In the genomic region with DNA sequence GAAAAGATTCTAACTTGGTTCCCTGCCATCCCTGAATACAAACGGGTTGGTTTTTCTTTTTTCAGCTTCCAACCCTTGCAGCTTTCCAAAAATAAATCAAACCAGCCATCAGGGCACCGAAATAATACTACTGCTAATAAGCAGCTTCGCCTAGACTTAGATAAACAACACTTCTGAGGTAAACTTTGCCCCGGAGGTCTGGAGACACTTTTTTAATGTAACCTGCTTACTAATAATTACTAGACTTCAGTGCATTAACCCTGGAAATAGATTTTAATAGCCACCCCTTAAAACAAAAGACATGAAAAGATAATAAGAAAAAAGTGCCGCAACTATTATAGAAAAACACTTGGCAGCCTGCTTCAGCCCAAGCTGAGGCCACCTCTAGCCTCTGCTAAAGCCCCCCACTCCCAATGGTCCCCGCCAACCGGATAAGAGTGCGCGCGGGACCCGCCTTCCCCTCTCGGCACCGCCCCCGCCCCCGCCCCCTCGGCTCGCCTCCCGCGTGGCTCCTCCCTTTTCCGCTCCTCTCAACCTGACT, we compare ENCODE assay signal across 8 cellular contexts. TPM values are rescaled to one million over a fixed set of nuclear protein-coding genes. Genes with fewer than 3 reads are reported as not detected.
DNase-seq lines count a peak whose midpoint lies in the region; ATAC-seq and TF ChIP-seq lines count a peak whose summit lies in the region.

No MANE protein-coding gene starts in this region.

- peaks cover 28% of the 10 kb centered on the region for H3K79me1 ChIP-seq in trophoblast cell (ENCODE audit: low read length)

- H3K27me3 ChIP-seq in DND-41 (ENCODE audit: insufficient read depth, low read length, poor library complexity) (no peaks in the 10 kb centered on the region), PC-9 (ENCODE audit: insufficient read depth, low read depth) (no peaks in the 10 kb centered on the region), trophoblast cell (ENCODE audit: insufficient read depth, low read length) (no peaks in the 10 kb centered on the region), H7 (ENCODE audit: control insufficient read depth, insufficient read depth, low read length) (no peaks in the 10 kb centered on the region)

- peaks cover 27% of the 10 kb centered on the region for H3K79me2 ChIP-seq in DND-41 (ENCODE audit: insufficient read depth, low read length)
- H3K79me2 ChIP-seq in PC-9 (ENCODE audit: low read depth): peaks cover 33% of the 10 kb centered on the region
- H3K79me2 ChIP-seq in trophoblast cell (ENCODE audit: control insufficient read depth, insufficient read depth, low read length, poor library complexity): peaks cover 18% of the 10 kb centered on the region

- no peaks in the 10 kb centered on the region for H3K9me2 ChIP-seq in PC-9 (ENCODE audit: insufficient read depth)

- H2BK5ac ChIP-seq in trophoblast cell (ENCODE audit: low read depth, low read length, poor library complexity): no peak overlapping the region

- H2AFZ ChIP-seq in DND-41 (ENCODE audit: low read depth, low read length) (peak overlapping the region; percentile 79), PC-9 (0 out of 2 replicates have a peak overlapping the region, but pooled peaks have one; percentile 5), trophoblast cell (ENCODE audit: insufficient read depth, low read length, poor library complexity) (no peak overlapping the region)

- no peak overlapping the region for H2AK5ac ChIP-seq in trophoblast cell (ENCODE audit: low read length)

- CTCF ChIA-PET in PC-9 (lab: Charles Lee): interaction anchor here (0.6 to 1.7 kb wide), 6 partner anchors 10 to 157 kb away, joined by 3 to 9 read pairs (median 6); no protein-coding TSS in a partner anchor

- DNase-seq in DND-41 (no peak), PC-9 (no peak), epithelial cell of esophagus (ENCODE audit: low read depth) (no peak), trophoblast cell (peak in 1 of 2 donors; percentile 26), lower leg skin (ENCODE audit: low spot score in 2 of 2) (no peak), H7 (no peak)

- no peak overlapping the region for H3K4ac ChIP-seq in trophoblast cell (ENCODE audit: low read depth, low read length)

- H4K20me1 ChIP-seq in DND-41 (ENCODE audit: insufficient read depth, low read length) (peaks cover 29% of the 10 kb centered on the region), PC-9 (ENCODE audit: insufficient read depth) (no peaks in the 10 kb centered on the region)

- H3K36me3 ChIP-seq in DND-41 (ENCODE audit: insufficient read depth, low read length): peaks cover 42% of the 10 kb centered on the region
- peaks cover 22% of the 10 kb centered on the region for H3K36me3 ChIP-seq in PC-9 (ENCODE audit: low read depth)
- H3K36me3 ChIP-seq in trophoblast cell (ENCODE audit: control insufficient read depth in 1 of 2, insufficient read depth in 2 of 2, low read length in 2 of 2): peaks cover 2 to 11% of the 10 kb centered on the region in 2 experiments
- H3K36me3 ChIP-seq in H7 (replicated peaks; ENCODE audit: control insufficient read depth, insufficient read depth, low read length): peaks cover 7% of the 10 kb centered on the region

- BruUV-seq in PC-9 (replicated peaks; lab: Mats Ljungman, UMichigan): TSS peak; percentile 78

- no CpG with 5 or more reads among the region's 20 CpGs for WGBS in trophoblast cell (ENCODE audit: extremely low coverage, insufficient coverage, insufficient read length)
- WGBS in lower leg skin, 2 donors: 0 to 1% methylated on average over 20 of the region's 20 CpGs

- H3K9me3 ChIP-seq in DND-41 (ENCODE audit: insufficient read depth, low read length, severe bottlenecking) (no peaks in the 10 kb centered on the region), PC-9 (ENCODE audit: insufficient read depth, low read depth) (no peaks in the 10 kb centered on the region), trophoblast cell (ENCODE audit: insufficient read depth, low read depth, low read length) (no peaks in the 10 kb centered on the region)

- H3K23ac ChIP-seq in trophoblast cell (ENCODE audit: low read length): no peak overlapping the region

- H4K12ac ChIP-seq in trophoblast cell (ENCODE audit: low read depth, low read length): no peak overlapping the region

- no peak for TF ChIP-seq POLR2A in lower leg skin (IDR thresholded peaks at IDR 0.05)

- H3K4me2 ChIP-seq in DND-41 (ENCODE audit: insufficient read depth, low read length) (peak overlapping the region; percentile 70), PC-9 (peak overlapping the region; percentile 85), trophoblast cell (ENCODE audit: low read length) (peak overlapping the region; percentile 31)

- peak overlapping the region; percentile 69 for H2BK12ac ChIP-seq in trophoblast cell (ENCODE audit: low read length)

- TF ChIP-seq CTCF in DND-41 (IDR thresholded peaks at IDR 0.05; ENCODE audit: borderline replicate concordance, extremely low read depth, low read length, poor library complexity, severe bottlenecking) (no peak), PC-9 (conservative IDR thresholded peaks at IDR 0.05) (no peak), epithelial cell of esophagus (IDR thresholded peaks at IDR 0.05; ENCODE audit: insufficient read depth, low read depth, low read length, missing control alignments) (no peak), lower leg skin (IDR thresholded peaks at IDR 0.05) (no peak)

- H3K4me3 ChIP-seq in DND-41 (ENCODE audit: low read depth in 1 of 2, low read length in 2 of 2) (peak overlapping the region in 1 of 2 experiments; percentile 51; a peak in 3 of 4 replicates), PC-9 (peak overlapping the region; percentile 52), epithelial cell of esophagus (ENCODE audit: low read length) (peak overlapping the region; percentile 79), trophoblast cell (ENCODE audit: low read depth, low read length) (no peak overlapping the region), lower leg skin (ENCODE audit: low read depth, poor library complexity, severe bottlenecking) (no peak overlapping the region), H7 (ENCODE audit: insufficient read depth, low read depth, low read length) (no peak overlapping the region)

- peak overlapping the region; percentile 55; the same call in 1 of the 2 replicates for H3K27ac ChIP-seq in DND-41 (ENCODE audit: low read length)
- peak overlapping the region; percentile 99 for H3K27ac ChIP-seq in PC-9
- no peak overlapping the region for H3K27ac ChIP-seq in trophoblast cell (ENCODE audit: low read depth, low read length)

- peaks cover 71% of the 10 kb centered on the region for H3F3A ChIP-seq in PC-9 (ENCODE audit: insufficient read depth, low read depth)

- no peak overlapping the region for H4K8ac ChIP-seq in trophoblast cell (ENCODE audit: low read depth, low read length)

- POLR2A ChIA-PET in PC-9 (lab: Charles Lee; ENCODE audit: unreplicated experiment): interaction anchor here (0.5 to 2.4 kb wide), 21 partner anchors 8 to 1561 kb away, joined by 3 to 60 read pairs (median 10); no protein-coding TSS in a partner anchor

- no peak overlapping the region for H3K14ac ChIP-seq in trophoblast cell (ENCODE audit: low read length)

- H4K91ac ChIP-seq in trophoblast cell (ENCODE audit: low read depth, low read length): peak overlapping the region; percentile 61

- H3K9ac ChIP-seq in DND-41 (ENCODE audit: low read depth, low read length) (peak overlapping the region; percentile 40), trophoblast cell (ENCODE audit: low read length) (no peak overlapping the region)

- H2BK120ac ChIP-seq in trophoblast cell (ENCODE audit: insufficient read depth, low read length, poor library complexity): peak overlapping the region; percentile 4

- ATAC-seq in DND-41 (ENCODE audit: insufficient read depth, low read depth): no peak
- no peak for ATAC-seq in GM19395 (IDR thresholded peaks at IDR 0.05; ENCODE audit: unreplicated experiment)
- no peak for ATAC-seq in HG02884 (IDR thresholded peaks at IDR 0.05; ENCODE audit: unreplicated experiment)

- peak overlapping the region; percentile 3 for H3K18ac ChIP-seq in trophoblast cell (ENCODE audit: low read length)

- intact Hi-C loops in PC-9 (cut with micrococcal nuclease; ENCODE audit: unreplicated experiment): loop anchor here (1.0 to 10.0 kb wide), 4 partner anchors 52 to 750 kb away; a partner anchor contains a TSS
- intact Hi-C loops in lower leg skin (cut with DNase I; ENCODE audit: low total_unique reads): loop anchor here (10.0 kb wide), 1 partner anchor 70 kb away; no protein-coding TSS in a partner anchor

- H3K4me1 ChIP-seq in DND-41 (ENCODE audit: insufficient read depth, low read length) (peaks cover 25% of the 10 kb centered on the region), PC-9 (replicated peaks; ENCODE audit: insufficient read depth) (peaks cover 62% of the 10 kb centered on the region), trophoblast cell (ENCODE audit: control insufficient read depth in 1 of 2, insufficient read depth in 2 of 2, low read length in 2 of 2) (peaks cover 2 to 7% of the 10 kb centered on the region in 2 experiments)

RNA-seq across cellular contexts. Expression of a gene that starts 0.4 kb away (rescaled TPM):
- total RNA-seq in PC-9 (2021) (63.6 and 112 TPM in 2 replicates), lower leg skin (10 to 100 TPM; 25.2 to 44.4 (median 29.0) TPM)
- 81.0 and 84.6 TPM in 2 replicates for polyA plus RNA-seq in trophoblast cell (2013)
- 18.3 TPM in 2 replicates for total RNA-seq in H7 (2014; rRNA removed; shearing (Covaris generic))

Comparison
In these comparisons a context has a peak if more than half of its experiments do, and no peak if none do; other contexts are left out.
1. H3K4me2 ChIP-seq: peak in every context shown above with its lines; median percentile 85 in PC-9; 70 in DND-41; 31 in trophoblast cell.
2. H3K4me3 ChIP-seq: peak in PC-9 (single experiment) and epithelial cell of esophagus (single experiment); none in trophoblast cell (single experiment), lower leg skin (single experiment) and H7 (single experiment).